In the genomic region with DNA sequence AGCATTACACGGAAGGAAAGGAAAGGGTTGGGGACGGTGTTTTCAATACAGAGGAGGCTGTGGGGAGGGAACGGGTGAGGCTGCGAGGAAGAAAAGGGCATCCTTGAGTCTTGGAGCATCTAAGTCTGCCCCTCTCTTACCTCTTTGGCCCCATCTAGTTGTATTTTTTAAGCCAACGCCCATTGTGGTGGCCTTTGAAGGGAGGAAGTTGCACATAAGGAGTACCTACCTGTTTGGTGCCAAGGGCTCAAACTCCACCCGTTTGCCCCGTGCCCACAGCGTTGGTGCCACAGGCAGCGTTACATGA, we compare ENCODE assay signal across 8 cellular contexts.
DNase-seq lines count a peak whose midpoint lies in the region; ATAC-seq and TF ChIP-seq lines count a peak whose summit lies in the region.

No MANE protein-coding gene starts in this region.

- no peaks in the 10 kb centered on the region for H3K9me3 Mint-ChIP-seq in progenitor cell of endocrine pancreas (ENCODE audit: low read depth)

- H3K27ac ChIP-seq in Peyer's patch (peak overlapping the region in 3 of 4 donors; percentile 31 to 47 (median 44)), esophagus muscularis mucosa (replicated peaks in 1 of 4) (peak overlapping the region in 2 of 4 donors; percentile 49 to 50)

- H3K9me3 ChIP-seq in ES-I3 (ENCODE audit: control insufficient read depth, insufficient read depth, low read length) (no peaks in the 10 kb centered on the region), Peyer's patch (no peaks in the 10 kb centered on the region), esophagus muscularis mucosa (no peaks in the 10 kb centered on the region)

- H3K4me1 Mint-ChIP-seq in progenitor cell of endocrine pancreas (ENCODE audit: low read depth) = peaks cover 32% of the 10 kb centered on the region

- 31% methylated on average over 6 of the region's 9 CpGs for WGBS in esophagus muscularis mucosa

- TF ChIP-seq POLR2A in Peyer's patch (IDR thresholded peaks at IDR 0.05) = no peak
- TF ChIP-seq POLR2A in esophagus muscularis mucosa (IDR thresholded peaks at IDR 0.05; ENCODE audit: low read depth) = no peak

- DNase-seq in Peyer's patch (no peak), esophagus muscularis mucosa (ENCODE audit: extremely low spot score) (no peak), progenitor cell of endocrine pancreas (ENCODE audit: low spot score, unreplicated experiment) (no peak), foreskin melanocyte (no peak), NCI-H1930 (lab: John Stamatoyannopoulos, UW) (no peak)

- no peak overlapping the region for H3K27ac Mint-ChIP-seq in progenitor cell of endocrine pancreas

- H3K4me3 Mint-ChIP-seq in progenitor cell of endocrine pancreas (ENCODE audit: low read depth) = peak overlapping the region; percentile 85

- TF ChIP-seq CTCF in Peyer's patch (IDR thresholded peaks at IDR 0.05) = no peak
- no peak for TF ChIP-seq CTCF in esophagus muscularis mucosa (IDR thresholded peaks at IDR 0.05)
- no peak for TF ChIP-seq CTCF in progenitor cell of endocrine pancreas (IDR thresholded peaks at IDR 0.05; ENCODE audit: unreplicated experiment)

- ATAC-seq in GM21515 (IDR thresholded peaks at IDR 0.05; ENCODE audit: unreplicated experiment) (no peak), GM21360 (IDR thresholded peaks at IDR 0.05; ENCODE audit: unreplicated experiment) (no peak)

- no peak for TF ChIP-seq EP300 in esophagus muscularis mucosa (IDR thresholded peaks at IDR 0.05)

- H3K4me1 ChIP-seq in ES-I3 (ENCODE audit: insufficient read depth, low read length) (peaks cover 15% of the 10 kb centered on the region), Peyer's patch (peaks cover 0 to 10% (median 2%) of the 10 kb centered on the region in 4 donors), esophagus muscularis mucosa (peaks cover 17 to 18% (median 18%) of the 10 kb centered on the region in 4 donors)

- H3K4me3 ChIP-seq in Peyer's patch (peak overlapping the region; percentile 38 to 68 (median 46)), esophagus muscularis mucosa (peak overlapping the region; percentile 53 to 63 (median 61))

- peaks cover 1% of the 10 kb centered on the region for H3K36me3 Mint-ChIP-seq in progenitor cell of endocrine pancreas (ENCODE audit: insufficient read depth)

- peaks cover 31% of the 10 kb centered on the region for H3K27me3 Mint-ChIP-seq in progenitor cell of endocrine pancreas

- no peaks in the 10 kb centered on the region for H3K27me3 ChIP-seq in Peyer's patch
- peaks cover 0 to 7% (median 0%) of the 10 kb centered on the region in 4 donors for H3K27me3 ChIP-seq in esophagus muscularis mucosa

- intact Hi-C loops in esophagus muscularis mucosa (cut with DNase I) = no loop called here

- no peaks in the 10 kb centered on the region for H3K36me3 ChIP-seq in ES-I3 (ENCODE audit: insufficient read depth, low read length)
- no peaks in the 10 kb centered on the region for H3K36me3 ChIP-seq in Peyer's patch
- H3K36me3 ChIP-seq in esophagus muscularis mucosa = no peaks in the 10 kb centered on the region

- H3K9ac ChIP-seq in ES-I3 (ENCODE audit: low read depth, low read length) = peak overlapping the region; percentile 53; the same call in 1 of the 2 replicates
